In the genomic region with DNA sequence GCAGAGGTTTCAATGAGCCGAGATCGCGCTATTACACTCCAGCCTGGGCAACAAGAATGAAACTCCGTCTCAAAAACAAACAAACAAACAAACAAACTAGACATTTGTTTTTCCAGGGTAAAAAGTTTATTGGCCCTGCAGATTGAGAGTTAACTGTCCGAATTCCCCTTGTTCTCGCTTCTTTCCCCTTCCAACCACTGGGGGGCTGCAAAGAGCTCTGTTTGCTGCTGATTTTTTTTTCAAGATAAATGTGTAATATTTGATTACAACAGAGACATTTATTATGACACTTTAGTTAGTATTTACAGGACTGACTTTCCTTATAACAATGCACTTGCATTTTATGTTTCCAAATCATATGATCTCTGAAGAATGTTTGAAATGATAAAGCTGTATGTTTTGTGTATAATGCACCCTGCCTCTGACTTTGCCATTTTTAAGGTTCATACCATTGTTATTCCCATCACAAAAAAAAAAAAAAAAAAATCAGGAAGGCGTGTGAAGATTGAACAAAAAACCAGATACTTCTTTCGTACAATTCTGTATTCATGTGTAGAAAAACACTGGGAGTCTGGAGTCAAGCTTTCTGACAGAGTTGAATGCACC, we compare ENCODE assay signal across 8 cellular contexts. TPM values are rescaled to one million over a fixed set of nuclear protein-coding genes. Genes with fewer than 3 reads are reported as not detected.
A peak's percentile ranks its signal among the peaks of the same experiment; 100 is the strongest.
DNase-seq lines count a peak whose midpoint lies in the region; ATAC-seq lines count a peak whose summit lies in the region.

No MANE protein-coding gene starts in this region.

- H3K4me1 Mint-ChIP-seq in activated CD8-positive, alpha-beta T cell treated with anti-CD3 and anti-CD28 coated beads, Interleukin-2, amount 10 ng/mL, durations not matched to agents 7 days and 5 days (ENCODE audit: low read depth), result peaks cover 11% of the 10 kb centered on the region
- peaks cover 12% of the 10 kb centered on the region for H3K4me1 Mint-ChIP-seq in stimulated activated naive CD8-positive, alpha-beta T cell treated with anti-CD3 and anti-CD28 coated beads, Interleukin-15, amount 100 ng/mL, for 72 hours
- peaks cover 12% of the 10 kb centered on the region for H3K4me1 Mint-ChIP-seq in activated CD8-positive, alpha-beta memory T cell treated with anti-CD3 and anti-CD28 coated beads, Interleukin-2, amount 10 ng/mL, durations not matched to agents 7 days and 5 days

- H3K9me3 Mint-ChIP-seq in activated CD8-positive, alpha-beta T cell treated with anti-CD3 and anti-CD28 coated beads, Interleukin-2, amount 10 ng/mL, durations not matched to agents 7 days and 5 days (ENCODE audit: insufficient read depth), result no peaks in the 10 kb centered on the region
- H3K9me3 Mint-ChIP-seq in stimulated activated naive CD8-positive, alpha-beta T cell treated with anti-CD3 and anti-CD28 coated beads, Interleukin-15, amount 100 ng/mL, for 72 hours, result no peaks in the 10 kb centered on the region
- H3K9me3 Mint-ChIP-seq in activated CD8-positive, alpha-beta memory T cell treated with anti-CD3 and anti-CD28 coated beads, Interleukin-2, amount 10 ng/mL, durations not matched to agents 7 days and 5 days (ENCODE audit: low read depth), result no peaks in the 10 kb centered on the region

- no peak overlapping the region for H3K27ac Mint-ChIP-seq in activated CD8-positive, alpha-beta T cell treated with anti-CD3 and anti-CD28 coated beads, Interleukin-2, amount 10 ng/mL, durations not matched to agents 7 days and 5 days
- no peak overlapping the region for H3K27ac Mint-ChIP-seq in stimulated activated naive CD8-positive, alpha-beta T cell treated with anti-CD3 and anti-CD28 coated beads, Interleukin-15, amount 100 ng/mL, for 72 hours
- no peak overlapping the region for H3K27ac Mint-ChIP-seq in activated CD8-positive, alpha-beta memory T cell treated with anti-CD3 and anti-CD28 coated beads, Interleukin-2, amount 10 ng/mL, durations not matched to agents 7 days and 5 days

- POLR2A ChIA-PET in activated CD8-positive, alpha-beta T cell treated with anti-CD3 and anti-CD28 coated beads, Interleukin-2, amount 10 ng/mL, durations not matched to agents 7 days and 5 days (lab: Charles Lee), result interaction anchor here (0.6 kb wide), 1 partner anchor 73 kb away, joined by 3 read pairs; no protein-coding TSS in a partner anchor

- peaks cover 43% of the 10 kb centered on the region for H3K27me3 Mint-ChIP-seq in activated CD8-positive, alpha-beta T cell treated with anti-CD3 and anti-CD28 coated beads, Interleukin-2, amount 10 ng/mL, durations not matched to agents 7 days and 5 days (ENCODE audit: low read depth)
- H3K27me3 Mint-ChIP-seq in stimulated activated naive CD8-positive, alpha-beta T cell treated with anti-CD3 and anti-CD28 coated beads, Interleukin-15, amount 100 ng/mL, for 72 hours, result peaks cover 85% of the 10 kb centered on the region
- H3K27me3 Mint-ChIP-seq in activated CD8-positive, alpha-beta memory T cell treated with anti-CD3 and anti-CD28 coated beads, Interleukin-2, amount 10 ng/mL, durations not matched to agents 7 days and 5 days, result peaks cover 53% of the 10 kb centered on the region

- H3K4me3 ChIP-seq in right cardiac atrium (ENCODE audit: low read length), result no peak overlapping the region

- CTCF ChIA-PET in activated CD8-positive, alpha-beta T cell treated with anti-CD3 and anti-CD28 coated beads, Interleukin-2, amount 10 ng/mL, durations not matched to agents 7 days and 5 days (lab: Charles Lee), result interaction anchor here (0.7 to 1.2 kb wide), 4 partner anchors 13 to 926 kb away, joined by 3 to 4 read pairs (median 3); no protein-coding TSS in a partner anchor
- CTCF ChIA-PET in activated CD8-positive, alpha-beta memory T cell treated with anti-CD3 and anti-CD28 coated beads, Interleukin-2, amount 10 ng/mL, durations not matched to agents 7 days and 5 days (lab: Charles Lee), result interaction anchor here (0.7 to 1.0 kb wide), 3 partner anchors 10 to 825 kb away, joined by 3 to 4 read pairs (median 3); no protein-coding TSS in a partner anchor

- H3K27me3 ChIP-seq in right cardiac atrium (ENCODE audit: control insufficient read depth, insufficient read depth), result no peaks in the 10 kb centered on the region

- peaks cover 2% of the 10 kb centered on the region for H3K4me1 ChIP-seq in right cardiac atrium (ENCODE audit: control insufficient read depth, insufficient read depth, low read length)

- peak; percentile 35 for DNase-seq in 8988T
- DNase-seq in GM03348 (ENCODE audit: low spot score), result peak; percentile 76
- DNase-seq in NCI-H1694 treated with DMSO at 0.1 percent for 48 hours (lab: John Stamatoyannopoulos, UW), result peak; percentile 80
- DNase-seq in activated CD8-positive, alpha-beta T cell treated with anti-CD3 and anti-CD28 coated beads, Interleukin-2, amount 10 ng/mL, durations not matched to agents 7 days and 5 days, result peak; percentile 28
- DNase-seq in right cardiac atrium, result peak in 2 of 3 donors; percentile 48 to 66
- peak; percentile 15 to 20 for DNase-seq in stimulated activated naive CD8-positive, alpha-beta T cell treated with anti-CD3 and anti-CD28 coated beads, Interleukin-15, amount 100 ng/mL, for 72 hours
- DNase-seq in activated CD8-positive, alpha-beta memory T cell treated with anti-CD3 and anti-CD28 coated beads, Interleukin-2, amount 10 ng/mL, durations not matched to agents 7 days and 5 days, result no peak

- 10% methylated on average over 8 of the region's 8 CpGs for WGBS in right cardiac atrium

- H3K36me3 Mint-ChIP-seq in activated CD8-positive, alpha-beta T cell treated with anti-CD3 and anti-CD28 coated beads, Interleukin-2, amount 10 ng/mL, durations not matched to agents 7 days and 5 days (ENCODE audit: low read depth), result no peaks in the 10 kb centered on the region
- no peaks in the 10 kb centered on the region for H3K36me3 Mint-ChIP-seq in activated CD8-positive, alpha-beta memory T cell treated with anti-CD3 and anti-CD28 coated beads, Interleukin-2, amount 10 ng/mL, durations not matched to agents 7 days and 5 days

- intact Hi-C loops in right cardiac atrium (cut with DNase I), result loop anchor here in 3 of 4 donors (5.0 to 10.0 kb wide), 5 partner anchors 353 to 925 kb away; no protein-coding TSS in a partner anchor

- H3K27ac ChIP-seq in right cardiac atrium (ENCODE audit: low read length), result no peak overlapping the region

- ATAC-seq in activated CD8-positive, alpha-beta T cell treated with anti-CD3 and anti-CD28 coated beads, Interleukin-2, amount 10 ng/mL, durations not matched to agents 7 days and 5 days, result no peak
- ATAC-seq in right cardiac atrium (no peak), HG02938 (IDR thresholded peaks at IDR 0.05; ENCODE audit: unreplicated experiment) (no peak)
- no peak for ATAC-seq in stimulated activated naive CD8-positive, alpha-beta T cell treated with anti-CD3 and anti-CD28 coated beads, Interleukin-15, amount 100 ng/mL, for 72 hours
- ATAC-seq in activated CD8-positive, alpha-beta memory T cell treated with anti-CD3 and anti-CD28 coated beads, Interleukin-2, amount 10 ng/mL, durations not matched to agents 7 days and 5 days, result no peak

- no peak overlapping the region for H3K4me3 Mint-ChIP-seq in activated CD8-positive, alpha-beta T cell treated with anti-CD3 and anti-CD28 coated beads, Interleukin-2, amount 10 ng/mL, durations not matched to agents 7 days and 5 days
- no peak overlapping the region for H3K4me3 Mint-ChIP-seq in stimulated activated naive CD8-positive, alpha-beta T cell treated with anti-CD3 and anti-CD28 coated beads, Interleukin-15, amount 100 ng/mL, for 72 hours
- no peak overlapping the region for H3K4me3 Mint-ChIP-seq in activated CD8-positive, alpha-beta memory T cell treated with anti-CD3 and anti-CD28 coated beads, Interleukin-2, amount 10 ng/mL, durations not matched to agents 7 days and 5 days

- H3K9me3 ChIP-seq in right cardiac atrium (ENCODE audit: control insufficient read depth, low read length), result no peaks in the 10 kb centered on the region

RNA-seq across cellular contexts. Expression of a gene that starts 2.8 kb away (rescaled TPM):
- not detected for total RNA-seq in activated CD8-positive, alpha-beta T cell treated with anti-CD3 and anti-CD28 coated beads, Interleukin-2, amount 10 ng/mL, durations not matched to agents 7 days and 5 days
- 10 to 100 TPM; 19.3 to 31.5 (median 26.2) TPM for total RNA-seq in right cardiac atrium
- 3.7 TPM for polyA plus RNA-seq in right cardiac atrium
- total RNA-seq in activated CD8-positive, alpha-beta memory T cell treated with anti-CD3 and anti-CD28 coated beads, Interleukin-2, amount 10 ng/mL, durations not matched to agents 7 days and 5 days, result under 1 TPM in 1 of 2 experiments, not detected in 1; 0.07 TPM

Comparison
In these comparisons a context has a peak if more than half of its experiments do, and no peak if none do; other contexts are left out.
1. RNA of a gene that starts 2.8 kb away (total RNA-seq): 19.3 to 31.5 TPM in right cardiac atrium; 0.07 TPM in activated CD8-positive, alpha-beta memory T cell treated with anti-CD3 and anti-CD28 coated beads, Interleukin-2, amount 10 ng/mL, durations not matched to agents 7 days and 5 days and not detected in activated CD8-positive, alpha-beta T cell treated with anti-CD3 and anti-CD28 coated beads, Interleukin-2, amount 10 ng/mL, durations not matched to agents 7 days and 5 days; every median in the first group is over 10 times any median in the second.